ENCODE assay signal across 10 cellular contexts in genomic region chr17:73342549-73343167, GRCh38. TPM values are rescaled to one million over a fixed set of nuclear protein-coding genes. Genes with fewer than 3 reads are reported as not detected.
DNase-seq lines count a peak whose midpoint lies in the region; ATAC-seq and TF ChIP-seq lines count a peak whose summit lies in the region.
"Had no signal": no experiment of that assay in that cellular context is flagged by ENCODE, and none has a peak within 500 bp of the region (broad histone marks: within the 10 kb centered on the region; RNA-seq: fewer than 3 reads in every experiment).

No MANE protein-coding gene starts in this region.

- peak overlapping the region; percentile 45 for H3K4me3 ChIP-seq in neural cell (ENCODE audit: low read length)

- H4K20me1 ChIP-seq in neural cell (ENCODE audit: insufficient read depth) = no peaks in the 10 kb centered on the region

- no peak overlapping the region for H3K4me2 ChIP-seq in neural cell (ENCODE audit: low read length)

- no peaks in the 10 kb centered on the region for H3K9me3 ChIP-seq in neural cell (ENCODE audit: low read length)

- no peaks in the 10 kb centered on the region for H3F3A ChIP-seq in neural cell (ENCODE audit: insufficient read depth, low read length, poor library complexity, severe bottlenecking)

- ATAC-seq in GM19328 (IDR thresholded peaks at IDR 0.05; ENCODE audit: unreplicated experiment) = no peak
- ATAC-seq in GM19397 (IDR thresholded peaks at IDR 0.05; ENCODE audit: unreplicated experiment) = no peak

- H3K27me3 ChIP-seq in neural cell (ENCODE audit: insufficient read depth, low read depth, low read length) = no peaks in the 10 kb centered on the region

- TF ChIP-seq RAD21 in neural cell (conservative IDR thresholded peaks at IDR 0.05) = no peak

- H3K9ac ChIP-seq in neural cell (ENCODE audit: low read length) = peak overlapping the region; percentile 54

- H3K27ac ChIP-seq in neural cell (ENCODE audit: low read length) = peak overlapping the region; percentile 56

- no peaks in the 10 kb centered on the region for H3K36me3 ChIP-seq in neural cell (ENCODE audit: insufficient read depth, low read length)

- H2AFZ ChIP-seq in neural cell (ENCODE audit: low read depth, low read length) = no peak overlapping the region

- TF ChIP-seq CTCF in neural cell (IDR thresholded peaks at IDR 0.05; ENCODE audit: poor library complexity, severe bottlenecking) = no peak

- no peaks in the 10 kb centered on the region for H3K79me2 ChIP-seq in neural cell (replicated peaks; ENCODE audit: insufficient read depth, low read length)

- TF ChIP-seq EP300 in neural cell (conservative IDR thresholded peaks at IDR 0.05; ENCODE audit: poor library complexity, severe bottlenecking) = no peak

- H3K9me2 ChIP-seq in neural cell (ENCODE audit: insufficient read depth, low read length) = no peaks in the 10 kb centered on the region

- DNase-seq in AG20443 (ENCODE audit: low spot score) (peak; percentile 40), NAMALWA (ENCODE audit: low spot score) (peak; percentile 15), dermis blood vessel endothelial cell (peak; percentile 30), HPDE6-E6E7 (ENCODE audit: extremely low spot score) (no peak), DMS53 (lab: John Stamatoyannopoulos, UW) (no peak)
- DNase-seq: central memory CD4-positive, alpha-beta T cell; stimulated activated CD4-positive, alpha-beta T cell treated with anti-CD3 and anti-CD28 coated beads, Interleukin-12 subunit alpha, Interleukin-12 subunit beta, amount 100 ng/mL, for 4 hours had no signal

TF ChIP-seq in neural cell, 6 proteins besides CTCF, POLR2A, EP300 and RAD21:
- TF ChIP-seq POLR2AphosphoS5 (IDR thresholded peaks at IDR 0.05) = no peak
- no peak for TF ChIP-seq SMC3 (conservative IDR thresholded peaks at IDR 0.05; ENCODE audit: poor library complexity)
- TF ChIP-seq TAF1 (IDR thresholded peaks at IDR 0.05; ENCODE audit: low read depth) = no peak
- no peak for TF ChIP-seq EZH2 (IDR thresholded peaks at IDR 0.05; ENCODE audit: borderline replicate concordance, insufficient read depth, low read length, poor library complexity, severe bottlenecking)

RNA-seq across cellular contexts. Expression of gene CDC42EP4, which starts 30.9 kb away (rescaled TPM):
- total RNA-seq in dermis blood vessel endothelial cell = 13.8 and 16.3 TPM in 2 replicates
- polyA plus RNA-seq in neural cell = 19.4 and 29.0 TPM in 2 replicates
- polyA minus RNA-seq in neural cell = 33.3 and 40.4 TPM in 2 replicates

Comparison
In these comparisons a context has a peak if more than half of its experiments do, and no peak if none do; other contexts are left out.
1. DNase-seq: peak in AG20443 (single experiment), NAMALWA (single experiment) and dermis blood vessel endothelial cell (single experiment); none in HPDE6-E6E7 (single experiment) and DMS53 (single experiment).